In the genomic region with DNA sequence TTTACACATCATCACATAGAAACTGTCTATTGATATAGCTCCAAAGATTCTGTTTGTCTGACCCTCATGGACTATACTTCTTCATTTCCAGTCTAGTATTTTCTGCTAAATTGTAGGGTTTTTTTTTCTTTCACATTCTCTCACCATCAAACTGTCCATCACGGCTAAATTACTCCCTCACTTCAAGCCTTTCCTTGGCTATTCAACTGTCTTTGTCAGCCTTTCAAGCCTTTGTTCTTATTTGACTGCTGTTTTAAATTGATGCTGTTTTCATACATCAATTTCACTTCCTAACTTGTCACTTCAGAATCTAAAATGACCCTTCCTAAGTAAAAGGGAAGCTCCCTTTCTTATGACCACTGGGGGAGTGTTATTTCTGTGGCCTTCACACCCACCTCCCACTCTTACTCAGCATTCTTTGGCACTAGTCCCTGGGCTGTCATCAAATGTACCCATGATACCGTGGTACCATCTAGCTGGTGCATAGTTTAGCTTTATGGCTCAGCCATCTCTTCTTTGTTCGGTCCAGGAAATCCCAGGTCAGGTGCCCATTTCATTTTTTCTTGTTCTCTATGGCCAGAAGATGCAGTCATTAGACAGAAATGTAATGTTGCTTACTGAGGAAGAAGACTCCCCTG, we compare ENCODE assay signal across 1 cellular context.
TF ChIP-seq lines count a peak whose summit lies in the region.

No MANE protein-coding gene starts in this region.

TF ChIP-seq in WTC11, 78 proteins besides CTCF, POLR2A, EP300 and RAD21 (continued from another document):
- TF ChIP-seq IRF1 (CRISPR knock-in tag; IDR thresholded peaks at IDR 0.05) (no peak), ZNF138 (CRISPR knock-in tag; conservative IDR thresholded peaks at IDR 0.05) (no peak)
TF ChIP-seq in WTC11: peak in this region for 0.
